9 cellular contexts compared by ENCODE assay signal in the genomic region with DNA sequence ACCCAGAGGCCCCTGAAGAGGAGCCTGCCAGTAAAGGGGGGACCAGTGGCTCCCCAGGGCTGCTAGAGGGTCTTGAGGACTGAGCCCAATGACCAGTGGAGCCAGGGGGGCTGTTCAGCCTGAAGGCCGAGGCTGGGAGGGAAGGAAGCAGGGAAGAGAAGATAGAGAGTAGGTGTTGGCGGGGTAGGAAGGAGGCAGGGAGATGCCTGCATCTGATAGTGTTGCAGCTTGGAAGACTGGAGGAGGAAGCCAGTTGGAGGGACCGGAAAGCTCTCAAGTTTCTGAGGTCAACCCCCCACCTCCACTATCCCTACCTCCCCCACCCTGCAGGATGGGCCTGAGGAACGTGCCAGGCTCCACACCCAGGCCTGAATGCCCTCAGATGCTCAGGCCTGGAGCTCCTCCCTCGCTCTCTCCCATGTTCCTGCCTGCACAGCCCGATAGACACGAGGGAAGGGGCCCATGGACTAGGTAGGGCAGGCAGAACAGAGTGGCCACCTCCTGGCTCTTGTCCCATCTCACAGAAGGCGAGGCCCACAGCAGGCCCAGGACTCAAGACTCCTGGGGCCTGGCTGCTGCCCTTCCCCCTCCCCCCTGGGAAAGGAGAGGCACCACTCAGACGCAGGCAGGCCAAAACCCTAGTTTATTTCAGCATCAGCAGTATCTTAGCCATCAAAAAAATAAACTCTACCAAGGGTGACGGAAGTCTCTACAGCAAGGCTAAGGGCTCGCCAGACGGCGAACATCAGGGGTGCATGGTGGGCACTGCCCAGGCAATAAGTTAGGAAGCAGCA. TPM values are rescaled to one million over a fixed set of nuclear protein-coding genes. Genes with fewer than 3 reads are reported as not detected.
DNase-seq lines count a peak whose midpoint lies in the region; FAIRE-seq and TF ChIP-seq lines count a peak whose summit lies in the region.
"Had no signal": no experiment of that assay in that cellular context is flagged by ENCODE, and none has a peak within 500 bp of the region (broad histone marks: within the 10 kb centered on the region; RNA-seq: fewer than 3 reads in every experiment).

No MANE protein-coding gene starts in this region.

- H3K4me1 ChIP-seq in H1 (replicated peaks in 1 of 4; ENCODE audit: control insufficient read depth in 3 of 4, insufficient read depth in 4 of 4, low read length in 3 of 4) = peaks cover 0 to 28% (median 19%) of the 10 kb centered on the region in 4 experiments; a peak in 6 of 7 replicates
- peaks cover 23% of the 10 kb centered on the region for H3K4me1 ChIP-seq in osteoblast (ENCODE audit: insufficient read depth, low read length)
- peaks cover 17% of the 10 kb centered on the region for H3K4me1 ChIP-seq in OCI-LY7 (ENCODE audit: insufficient read depth, low read length, poor library complexity, severe bottlenecking)

- H2BK20ac ChIP-seq in H1 (ENCODE audit: low read length) = no peak overlapping the region

- H3K9me2 ChIP-seq in OCI-LY7 (ENCODE audit: insufficient read depth, low read length) = no peaks in the 10 kb centered on the region

- TF ChIP-seq EP300 in H1 (IDR thresholded peaks at IDR 0.05; ENCODE audit: borderline replicate concordance in 1 of 2, low read depth in 2 of 2, low read length in 2 of 2) = no peak

- no peak overlapping the region for H3K4me3 ChIP-seq in NB4 (ENCODE audit: low read depth, low read length)
- no peak overlapping the region for H3K4me3 ChIP-seq in H1 (ENCODE audit: extremely low read depth in 1 of 4, insufficient read depth in 2 of 4, low read depth in 3 of 4, low read length in 4 of 4)
- no peak overlapping the region for H3K4me3 ChIP-seq in osteoblast (ENCODE audit: insufficient read depth, low read length)
- no peak overlapping the region for H3K4me3 ChIP-seq in OCI-LY7 (ENCODE audit: low read depth, low read length, poor library complexity, severe bottlenecking)

- H2BK5ac ChIP-seq in H1 (ENCODE audit: low read depth, low read length) = 0 out of 2 replicates have a peak overlapping the region, but pooled peaks have one; percentile 27

- CTCF ChIA-PET in H1 (lab: Charles Lee; ENCODE audit: partially characterized antibody) = interaction anchor here (0.6 to 31.3 kb wide), 14 partner anchors 9 to 194 kb away, joined by 3 to 921 read pairs (median 4); a partner anchor contains a TSS
- CTCF ChIA-PET in OCI-LY7 (lab: Charles Lee; ENCODE audit: unreplicated experiment) = interaction anchor here (0.6 kb wide), 1 partner anchor 30 kb away, joined by 3 read pairs; no protein-coding TSS in a partner anchor

- no peak overlapping the region for H2AK5ac ChIP-seq in H1 (ENCODE audit: low read depth, low read length)

- peaks cover 0 to 2% of the 10 kb centered on the region in 2 experiments; a peak in 1 of 4 replicates for H3K79me2 ChIP-seq in H1 (ENCODE audit: control insufficient read depth in 1 of 2, insufficient read depth in 2 of 2, low read length in 2 of 2)
- H3K79me2 ChIP-seq in osteoblast (ENCODE audit: insufficient read depth, low read length) = no peaks in the 10 kb centered on the region
- no peaks in the 10 kb centered on the region for H3K79me2 ChIP-seq in OCI-LY7 (ENCODE audit: insufficient read depth, low read depth, low read length)

- H3K27me3 ChIP-seq in H1 (replicated peaks in 1 of 4; ENCODE audit: control insufficient read depth in 3 of 4, extremely low read depth in 1 of 4, insufficient read depth in 3 of 4, low read length in 3 of 4) = peaks cover 3 to 11% (median 11%) of the 10 kb centered on the region in 4 experiments
- peaks cover 25% of the 10 kb centered on the region for H3K27me3 ChIP-seq in osteoblast (ENCODE audit: insufficient read depth, low read length)

- H3K18ac ChIP-seq in H1 (ENCODE audit: extremely low read depth, low read length) = no peak overlapping the region; the same call in 1 of the 2 replicates

- H2AFZ ChIP-seq in H1 (ENCODE audit: low read length) (no peak overlapping the region), osteoblast (ENCODE audit: low read length) (no peak overlapping the region), OCI-LY7 (ENCODE audit: low read length) (no peak overlapping the region)

- BruUV-seq in OCI-LY7 (replicated peaks; lab: Mats Ljungman, UMichigan) = no TSS peak

- WGBS in H1 (ENCODE audit: extremely low coverage in 1 of 2, insufficient coverage in 1 of 2, insufficient read length in 1 of 2, insufficient replicate concordance in 2 of 2, low coverage in 1 of 2, low lambda C conversion rate in 2 of 2, missing lambda C conversion rate in 1 of 2), 2 experiments = 76% methylated on average over 13 of the region's 13 CpGs; no CpG with 5 or more reads in 1 of the 2 experiments

- no peak overlapping the region for H3K14ac ChIP-seq in H1 (ENCODE audit: insufficient read length)

- H4K20me1 ChIP-seq in H1 (replicated peaks in 1 of 2; ENCODE audit: control insufficient read depth in 1 of 2, insufficient read depth in 2 of 2, low read length in 2 of 2) (peaks cover 10 to 21% of the 10 kb centered on the region in 2 experiments), osteoblast (ENCODE audit: insufficient read depth, low read length) (peaks cover 8% of the 10 kb centered on the region), OCI-LY7 (ENCODE audit: insufficient read depth, low read length) (no peaks in the 10 kb centered on the region; the same call in 1 of the 2 replicates)

- H3K23ac ChIP-seq in H1 (ENCODE audit: insufficient read length) = no peak overlapping the region

- no peak overlapping the region for H2BK15ac ChIP-seq in H1 (ENCODE audit: low read length)

- no peak overlapping the region for H4K5ac ChIP-seq in H1 (ENCODE audit: insufficient read length, low read depth, low read length)

- intact Hi-C loops in OCI-LY7 (cut with micrococcal nuclease; ENCODE audit: unreplicated experiment) = loop anchor here (5.0 kb wide), 1 partner anchor 43 kb away; a partner anchor contains a TSS

- H3K9me3 ChIP-seq in H1 (ENCODE audit: insufficient read depth in 2 of 2, low read depth in 1 of 2, low read length in 1 of 2) (no peaks in the 10 kb centered on the region), osteoblast (ENCODE audit: low read depth, low read length) (no peaks in the 10 kb centered on the region), OCI-LY7 (ENCODE audit: low read length) (no peaks in the 10 kb centered on the region)

- TF ChIP-seq POLR2A in NB4 (IDR thresholded peaks at IDR 0.05; ENCODE audit: extremely low read depth, insufficient read length) = no peak
- TF ChIP-seq POLR2A in H1 (IDR thresholded peaks at IDR 0.05; ENCODE audit: control extremely low read depth in 1 of 2, low read depth in 2 of 2, low read length in 2 of 2) = no peak; a peak in 2 of 3 replicates

- DNase-seq in EH (ENCODE audit: low read depth) (peak; percentile 80), NB4 (ENCODE audit: low read depth) (peak; percentile 63), H1 (ENCODE audit: low read depth in 1 of 2, low spot score in 2 of 2) (no peak), osteoblast (ENCODE audit: insufficient read length, low spot score, missing footprints) (peak; percentile 95), A172 (ENCODE audit: low spot score) (no peak), COLO668 (lab: John Stamatoyannopoulos, UW; ENCODE audit: unreplicated experiment) (no peak), OCI-LY7 (ENCODE audit: low spot score) (no peak)
- no peak for DNase-seq in stimulated activated CD8-positive, alpha-beta memory T cell treated with anti-CD3 and anti-CD28 coated beads, Interleukin-4, amount 100 ng/mL, for 48 hours

- TF ChIP-seq CTCF in NB4 (IDR thresholded peaks at IDR 0.05; ENCODE audit: low read depth, low read length) (no peak), H1 (IDR thresholded peaks at IDR 0.05; ENCODE audit: control extremely low read depth in 1 of 3, insufficient read depth in 1 of 3, low read depth in 1 of 3, low read length in 3 of 3) (no peak), osteoblast (IDR thresholded peaks at IDR 0.05; ENCODE audit: extremely low read depth, low read depth, low read length) (no peak), OCI-LY7 (conservative IDR thresholded peaks at IDR 0.05; ENCODE audit: low read length) (no peak)

- H4K91ac ChIP-seq in H1 (replicated peaks; ENCODE audit: insufficient read length, low read length) = no peak overlapping the region

- H4K8ac ChIP-seq in H1 (ENCODE audit: extremely low read depth, insufficient read depth, low read length) = peak overlapping the region; percentile 28

- H2BK12ac ChIP-seq in H1 (ENCODE audit: low read depth, low read length) = no peak overlapping the region

- H3K56ac ChIP-seq in H1 (replicated peaks; ENCODE audit: insufficient read length, low read depth, low read length) = no peak overlapping the region

- H2BK120ac ChIP-seq in H1 (replicated peaks; ENCODE audit: low read depth, low read length) = no peak overlapping the region

- H3K36me3 ChIP-seq in H1 (ENCODE audit: control insufficient read depth in 2 of 4, insufficient read depth in 4 of 4, low read length in 3 of 4) = peaks cover 8 to 23% (median 17%) of the 10 kb centered on the region in 4 experiments; a peak in 7 of 8 replicates
- H3K36me3 ChIP-seq in osteoblast (ENCODE audit: insufficient read depth, low read length) = no peaks in the 10 kb centered on the region
- no peaks in the 10 kb centered on the region for H3K36me3 ChIP-seq in OCI-LY7 (ENCODE audit: insufficient read depth, low read length)

- H3K27ac ChIP-seq in H1 (ENCODE audit: low read depth, low read length) (no peak overlapping the region), osteoblast (ENCODE audit: low read depth, low read length) (no peak overlapping the region), OCI-LY7 (ENCODE audit: low read depth, low read length, poor library complexity, severe bottlenecking) (no peak overlapping the region)

- H3K4me2 ChIP-seq in H1 (ENCODE audit: insufficient read depth in 1 of 2, low read depth in 2 of 2, low read length in 2 of 2) (peak overlapping the region in 1 of 2 experiments; percentile 37; a peak in 3 of 4 replicates), osteoblast (ENCODE audit: insufficient read depth, low read length) (no peak overlapping the region), OCI-LY7 (ENCODE audit: low read length) (no peak overlapping the region)

- H3K4ac ChIP-seq in H1 (replicated peaks; ENCODE audit: insufficient read length, low read depth, low read length) = no peak overlapping the region

- no peak overlapping the region for H3K9ac ChIP-seq in H1 (replicated peaks in 1 of 4; ENCODE audit: extremely low read depth in 1 of 4, low read depth in 3 of 4, low read length in 3 of 4)

- POLR2A ChIA-PET in H1 (lab: Charles Lee; ENCODE audit: partially characterized antibody) = interaction anchor here (0.5 to 12.6 kb wide), 11 partner anchors 9 to 270 kb away, joined by 3 to 844 read pairs (median 3); a partner anchor contains a TSS
- POLR2A ChIA-PET in OCI-LY7 (lab: Charles Lee) = no interaction called here

- no peak for TF ChIP-seq RAD21 in H1 (IDR thresholded peaks at IDR 0.05 in 1 of 2, conservative IDR thresholded peaks at IDR 0.05 in 1 of 2; ENCODE audit: low read depth in 2 of 2, low read length in 2 of 2)

- no peak for FAIRE-seq in H1 (lab: Jason Lieb, UNC)
- FAIRE-seq: small intestine had no signal

- no peaks in the 10 kb centered on the region; the same call in 1 of the 2 replicates for H3K79me1 ChIP-seq in H1 (ENCODE audit: low read depth, low read length)

- peaks cover 14% of the 10 kb centered on the region; the same call in 1 of the 2 replicates for H3K23me2 ChIP-seq in H1 (ENCODE audit: low read depth, low read length)

RNA-seq across cellular contexts. Expression of a gene that starts 3.4 kb away (rescaled TPM):
- 538 and 572 TPM in 2 replicates for total RNA-seq in H1 (2021; fragmentation: NEBNext Ultra II Directional; extraction: Animal tissue kit (Norgen Biotek cat#: 25700))
- 950 and 1,969 TPM in 2 replicates for polyA plus RNA-seq in H1 (2011; rRNA removed)
- polyA plus RNA-seq in H1 (2011; cell fraction: cytosol; rRNA removed) = 828 TPM
- 1,943 TPM for polyA plus RNA-seq in H1 (2011; cell fraction: nucleus; rRNA removed)
- 757 to 990 TPM (median 908 TPM) in 4 replicates for polyA plus RNA-seq in H1 (2012, experiment 1 of 2)
- 939 TPM for polyA plus RNA-seq in H1 (2012, experiment 2 of 2)
- 514 TPM for polyA plus RNA-seq in H1 (2013, experiment 1 of 2)
- 503 TPM for polyA plus RNA-seq in H1 (2013, experiment 2 of 2)
- 153 and 156 TPM in 2 replicates for polyA minus RNA-seq in H1 (2011; rRNA and poly(A)+ RNA removed)
- polyA minus RNA-seq in H1 (2011; cell fraction: cytosol; rRNA and poly(A)+ RNA removed) = 356 TPM
- polyA minus RNA-seq in H1 (2011; cell fraction: nucleus; rRNA and poly(A)+ RNA removed) = 378 TPM
- total RNA-seq in osteoblast (5.1 and 8.3 TPM in 2 replicates), OCI-LY7 (2022) (3.0 and 3.2 TPM in 2 replicates)
- 13.2 and 40.3 TPM in 2 replicates for total RNA-seq in A172 (2014; rRNA removed; shearing (Covaris generic))
- total RNA-seq in OCI-LY7 (2014; rRNA removed; shearing (Covaris generic)) = 0.57 and 0.82 TPM in 2 replicates

RNA-seq across cellular contexts. Expression of a gene that starts 9.8 kb away (rescaled TPM):
- total RNA-seq in H1 (2021; fragmentation: NEBNext Ultra II Directional; extraction: Animal tissue kit (Norgen Biotek cat#: 25700)) = 15.1 and 15.8 TPM in 2 replicates
- 19.0 and 29.7 TPM in 2 replicates for polyA plus RNA-seq in H1 (2011; rRNA removed)
- polyA plus RNA-seq in H1 (2011; cell fraction: cytosol; rRNA removed) = 23.3 TPM
- 44.0 TPM for polyA plus RNA-seq in H1 (2011; cell fraction: nucleus; rRNA removed)
- 9.2 to 14.2 TPM (median 13.8 TPM) in 4 replicates for polyA plus RNA-seq in H1 (2012, experiment 1 of 2)
- polyA plus RNA-seq in H1 (2012, experiment 2 of 2) = 11.3 TPM
- 6.8 TPM for polyA plus RNA-seq in H1 (2013, experiment 1 of 2)
- 6.6 TPM for polyA plus RNA-seq in H1 (2013, experiment 2 of 2)
- 6.4 and 6.9 TPM in 2 replicates for polyA minus RNA-seq in H1 (2011; rRNA and poly(A)+ RNA removed)
- polyA minus RNA-seq in H1 (2011; cell fraction: cytosol; rRNA and poly(A)+ RNA removed) = 11.2 TPM
- 26.1 TPM for polyA minus RNA-seq in H1 (2011; cell fraction: nucleus; rRNA and poly(A)+ RNA removed)
- total RNA-seq in osteoblast (9.0 and 10.6 TPM in 2 replicates), OCI-LY7 (2022) (11.2 and 13.1 TPM in 2 replicates)
- total RNA-seq in A172 (2014; rRNA removed; shearing (Covaris generic)) = 8.5 and 10.2 TPM in 2 replicates
- 16.7 and 17.1 TPM in 2 replicates for total RNA-seq in OCI-LY7 (2014; rRNA removed; shearing (Covaris generic))

RNA-seq across cellular contexts. Expression of a gene that starts 43.2 kb away (rescaled TPM):
- total RNA-seq in H1 (2021; fragmentation: NEBNext Ultra II Directional; extraction: Animal tissue kit (Norgen Biotek cat#: 25700)) = 29.2 and 29.5 TPM in 2 replicates
- 5.9 and 7.4 TPM in 2 replicates for polyA plus RNA-seq in H1 (2011; rRNA removed)
- polyA plus RNA-seq in H1 (2011; cell fraction: cytosol; rRNA removed) = 8.2 TPM
- polyA plus RNA-seq in H1 (2011; cell fraction: nucleus; rRNA removed) = 5.3 TPM
- polyA plus RNA-seq in H1 (2012, experiment 1 of 2) = 13.5 to 26.1 TPM (median 16.6 TPM) in 4 replicates
- polyA plus RNA-seq in H1 (2012, experiment 2 of 2) = 2.3 TPM
- 18.4 TPM for polyA plus RNA-seq in H1 (2013, experiment 1 of 2)
- 17.4 TPM for polyA plus RNA-seq in H1 (2013, experiment 2 of 2)
- polyA minus RNA-seq in H1 (2011; rRNA and poly(A)+ RNA removed) = 11.8 and 13.3 TPM in 2 replicates
- polyA minus RNA-seq in H1 (2011; cell fraction: cytosol; rRNA and poly(A)+ RNA removed) = 13.7 TPM
- polyA minus RNA-seq in H1 (2011; cell fraction: nucleus; rRNA and poly(A)+ RNA removed) = 12.5 TPM
- total RNA-seq in osteoblast (28.6 and 30.8 TPM in 2 replicates), OCI-LY7 (2022) (36.3 and 38.7 TPM in 2 replicates)
- total RNA-seq in A172 (2014; rRNA removed; shearing (Covaris generic)) = 21.0 and 24.8 TPM in 2 replicates
- 26.1 and 29.2 TPM in 2 replicates for total RNA-seq in OCI-LY7 (2014; rRNA removed; shearing (Covaris generic))

RNA-seq across cellular contexts. Expression of a gene that starts 43.5 kb away (rescaled TPM):
- total RNA-seq in H1 (2021; fragmentation: NEBNext Ultra II Directional; extraction: Animal tissue kit (Norgen Biotek cat#: 25700)) = 35.0 and 35.5 TPM in 2 replicates
- 5.9 and 7.1 TPM in 2 replicates for polyA plus RNA-seq in H1 (2011; rRNA removed)
- polyA plus RNA-seq in H1 (2011; cell fraction: cytosol; rRNA removed) = 10.9 TPM
- polyA plus RNA-seq in H1 (2011; cell fraction: nucleus; rRNA removed) = 12.8 TPM
- 23.7 to 31.1 TPM (median 30.1 TPM) in 4 replicates for polyA plus RNA-seq in H1 (2012, experiment 1 of 2)
- polyA plus RNA-seq in H1 (2012, experiment 2 of 2) = 27.0 TPM
- polyA plus RNA-seq in H1 (2013, experiment 1 of 2) = 31.3 TPM
- 27.9 TPM for polyA plus RNA-seq in H1 (2013, experiment 2 of 2)
- 4.3 and 5.2 TPM in 2 replicates for polyA minus RNA-seq in H1 (2011; rRNA and poly(A)+ RNA removed)
- polyA minus RNA-seq in H1 (2011; cell fraction: cytosol; rRNA and poly(A)+ RNA removed) = 8.7 TPM
- 18.8 TPM for polyA minus RNA-seq in H1 (2011; cell fraction: nucleus; rRNA and poly(A)+ RNA removed)
- total RNA-seq in osteoblast (23.0 and 24.6 TPM in 2 replicates), OCI-LY7 (2022) (33.0 and 38.9 TPM in 2 replicates)
- 24.8 and 25.3 TPM in 2 replicates for total RNA-seq in A172 (2014; rRNA removed; shearing (Covaris generic))
- total RNA-seq in OCI-LY7 (2014; rRNA removed; shearing (Covaris generic)) = 18.2 and 18.7 TPM in 2 replicates

Comparison
In these comparisons a context has a peak if more than half of its experiments do, and no peak if none do; other contexts are left out.
1. DNase-seq: peak in EH (single experiment), NB4 (single experiment) and osteoblast (single experiment); none in H1 (0 of 2), A172 (single experiment), COLO668 (single experiment), stimulated activated CD8-positive, alpha-beta memory T cell treated with anti-CD3 and anti-CD28 coated beads, Interleukin-4, amount 100 ng/mL, for 48 hours (single experiment) and OCI-LY7 (single experiment).
2. RNA of a gene that starts 3.4 kb away (total RNA-seq): 538 to 572 TPM in H1; 13.2 to 40.3 TPM in A172, 5.1 to 8.3 TPM in osteoblast and 0.57 to 3.2 TPM in OCI-LY7; every median in the first group is over 10 times any median in the second.